ENCODE assay signal across 10 cellular contexts in genomic region chr21:46604975-46605758, GRCh38. TPM values are rescaled to one million over a fixed set of nuclear protein-coding genes. Genes with fewer than 3 reads are reported as not detected.
DNase-seq lines count a peak whose midpoint lies in the region; ATAC-seq, FAIRE-seq and TF ChIP-seq lines count a peak whose summit lies in the region.
"Had no signal": no experiment of that assay in that cellular context is flagged by ENCODE, and none has a peak within 500 bp of the region (broad histone marks: within the 10 kb centered on the region; RNA-seq: fewer than 3 reads in every experiment).

Gene S100B, minus strand, starts transcription at chr21:46605082. Its CDS starts 2,667 bp downstream, at chr21:46602415.

- TF ChIP-seq EP300 in sigmoid colon (IDR thresholded peaks at IDR 0.05), result no peak

- no peaks in the 10 kb centered on the region for H3K27me3 Mint-ChIP-seq in T-helper 17 cell

- DNase-seq in T-helper 17 cell (no peak), left cardiac atrium (no peak), sigmoid colon (peak; percentile 73), NCI-H446 treated with DMSO at 0.1 percent for 48 hours (lab: John Stamatoyannopoulos, UW) (no peak), GM12891 (ENCODE audit: insufficient read length, low spot score) (no peak)

- TF ChIP-seq POLR2A in sigmoid colon (IDR thresholded peaks at IDR 0.05) (peak; percentile 23 to 41), GM12891 (IDR thresholded peaks at IDR 0.05; ENCODE audit: low read depth, low read length) (no peak)

- H3K36me3 Mint-ChIP-seq in T-helper 17 cell (ENCODE audit: low read depth), result no peaks in the 10 kb centered on the region

- peaks cover 21% of the 10 kb centered on the region for H3K4me1 Mint-ChIP-seq in T-helper 17 cell

- POLR2A ChIA-PET in HEK293 (lab: Yijun Ruan, JAX), result no interaction called here

- no peaks in the 10 kb centered on the region for H3K36me3 ChIP-seq in HEK293 (ENCODE audit: control insufficient read depth in 2 of 2, insufficient read depth in 1 of 2, low read length in 2 of 2)
- no peaks in the 10 kb centered on the region for H3K36me3 ChIP-seq in sigmoid colon

- CTCF ChIA-PET in HEK293 (lab: Yijun Ruan, JAX), result interaction anchor here (0.9 to 1.5 kb wide), 2 partner anchors 35 to 142 kb away, joined by 4 to 5 read pairs; no protein-coding TSS in a partner anchor

- TF ChIP-seq CTCF in HEK293 (tag by site-specific recombination; IDR thresholded peaks at IDR 0.05) (no peak), sigmoid colon (IDR thresholded peaks at IDR 0.05) (no peak)

- H3K4me3 ChIP-seq in HEK293 (ENCODE audit: low read depth, low read length) (no peak within 1 kb of the TSS), sigmoid colon (peak within 1 kb of the TSS; percentile 1 to 31 (median 24))

- H3K4me3 Mint-ChIP-seq in T-helper 17 cell, result peak within 1 kb of the TSS; percentile 72

- H3K4me1 ChIP-seq in HEK293 (ENCODE audit: control insufficient read depth, insufficient read depth, low read length), result no peaks in the 10 kb centered on the region; the same call in 1 of the 2 replicates
- H3K4me1 ChIP-seq in sigmoid colon, result peaks cover 0 to 6% (median 0%) of the 10 kb centered on the region in 4 donors

- peaks cover 0 to under 1% (median 0%) of the 10 kb centered on the region in 3 donors for H3K27me3 ChIP-seq in sigmoid colon

- H3K9me3 ChIP-seq in HEK293 (ENCODE audit: control insufficient read depth, insufficient read depth, low read depth, low read length) (no peaks in the 10 kb centered on the region), T-helper 17 cell (ENCODE audit: control insufficient read depth, low read length, poor library complexity, severe bottlenecking) (no peaks in the 10 kb centered on the region), sigmoid colon (no peaks in the 10 kb centered on the region)

- peak within 1 kb of the TSS; percentile 76 for H3K27ac Mint-ChIP-seq in T-helper 17 cell

- WGBS in sigmoid colon, 2 donors, result 69 to 77% methylated on average over 14 of the region's 14 CpGs

- no peak for FAIRE-seq in GM12891 (lab: Jason Lieb, UNC)

- ATAC-seq in T-helper 17 cell, result no peak
- peak; percentile 70 to 89 for ATAC-seq in left cardiac atrium
- ATAC-seq in GM21515 (IDR thresholded peaks at IDR 0.05; ENCODE audit: unreplicated experiment), result no peak
- ATAC-seq in GM18519 (IDR thresholded peaks at IDR 0.05; ENCODE audit: low FRiP score, unreplicated experiment), result no peak

- no peak within 1 kb of the TSS for H3K27ac ChIP-seq in HEK293 (ENCODE audit: extremely low read depth, low read depth, low read length)
- peak within 1 kb of the TSS; percentile 25 to 64 (median 41) for H3K27ac ChIP-seq in sigmoid colon

- intact Hi-C loops in left cardiac atrium (cut with DNase I), result no loop called here
- intact Hi-C loops in sigmoid colon (cut with DNase I), result no loop called here

TF ChIP-seq in HEK293, 187 proteins besides CTCF, POLR2A, EP300 and RAD21 (continues in another document):
- TF ChIP-seq KLF1 (tag by site-specific recombination; IDR thresholded peaks at IDR 0.05), result no peak
- TF ChIP-seq KLF8 (tag by site-specific recombination; IDR thresholded peaks at IDR 0.05), result no peak
- TF ChIP-seq KLF10 (tag by site-specific recombination; IDR thresholded peaks at IDR 0.05), result no peak
- TF ChIP-seq ZNF18 (tag by site-specific recombination; IDR thresholded peaks at IDR 0.05), result no peak
- no peak for TF ChIP-seq ZNF558 (tag by site-specific recombination; IDR thresholded peaks at IDR 0.05)
- no peak for TF ChIP-seq ZNF837 (tag by site-specific recombination; IDR thresholded peaks at IDR 0.05)
- no peak for TF ChIP-seq ZBTB7A (tag by site-specific recombination; IDR thresholded peaks at IDR 0.05; ENCODE audit: low read depth)
- TF ChIP-seq ZFHX2 (tag by site-specific recombination; conservative IDR thresholded peaks at IDR 0.05), result peak; percentile 83
- TF ChIP-seq SP7 (tag by site-specific recombination; IDR thresholded peaks at IDR 0.05), result no peak
- TF ChIP-seq ZNF2 (tag by site-specific recombination; IDR thresholded peaks at IDR 0.05), result 0 out of 2 replicates have a peak, but pooled peaks have one; percentile 25
- TF ChIP-seq ZNF266 (tag by site-specific recombination; IDR thresholded peaks at IDR 0.05; ENCODE audit: low read depth), result no peak
- peak; percentile 67 for TF ChIP-seq SP2 (tag by site-specific recombination; IDR thresholded peaks at IDR 0.05)
- TF ChIP-seq ZBTB17 (tag by site-specific recombination; IDR thresholded peaks at IDR 0.05), result peak; percentile 77
- TF ChIP-seq ZNF600 (tag by site-specific recombination; IDR thresholded peaks at IDR 0.05), result peak; percentile 61; the same call in 1 of the 2 replicates

TF ChIP-seq in GM12891, 5 proteins besides CTCF, POLR2A, EP300 and RAD21:
- TF ChIP-seq PAX5 (IDR thresholded peaks at IDR 0.05; ENCODE audit: insufficient read depth, low read length, severe bottlenecking) (no peak), TAF1 (IDR thresholded peaks at IDR 0.05; ENCODE audit: low read depth, low read length) (no peak), POLR2AphosphoS5 (IDR thresholded peaks at IDR 0.05; ENCODE audit: low read depth, low read length) (no peak)

RNA-seq across cellular contexts. Expression of gene S100B, which starts in this region (rescaled TPM):
- total RNA-seq in T-helper 17 cell (not detected), left cardiac atrium (10 to 100 TPM; 12.8 to 41.0 TPM), sigmoid colon (100 to 1,000 TPM in 1 of 4 donors, 10 to 100 TPM in 3; 28.5 to 126 (median 41.0) TPM)
- 10 to 100 TPM; 14.3 to 23.7 (median 20.4) TPM for polyA plus RNA-seq in sigmoid colon
- 0.18 TPM for polyA plus RNA-seq in GM12891 (2012; ENCODE audit: low read depth, missing spikeins)
- total RNA-seq: glomerular endothelial cell, M059J had no signal

Comparison
In these comparisons a context has a peak if more than half of its experiments do, and no peak if none do; other contexts are left out.
1. RNA of gene S100B (total RNA-seq): 28.5 to 126 TPM in sigmoid colon and 12.8 to 41.0 TPM in left cardiac atrium; not detected in T-helper 17 cell; every median in the first group is over 10 times any median in the second.
2. ATAC-seq: peak in left cardiac atrium (2 of 2); none in T-helper 17 cell (single experiment), GM21515 (single experiment) and GM18519 (single experiment).